In the genomic region with DNA sequence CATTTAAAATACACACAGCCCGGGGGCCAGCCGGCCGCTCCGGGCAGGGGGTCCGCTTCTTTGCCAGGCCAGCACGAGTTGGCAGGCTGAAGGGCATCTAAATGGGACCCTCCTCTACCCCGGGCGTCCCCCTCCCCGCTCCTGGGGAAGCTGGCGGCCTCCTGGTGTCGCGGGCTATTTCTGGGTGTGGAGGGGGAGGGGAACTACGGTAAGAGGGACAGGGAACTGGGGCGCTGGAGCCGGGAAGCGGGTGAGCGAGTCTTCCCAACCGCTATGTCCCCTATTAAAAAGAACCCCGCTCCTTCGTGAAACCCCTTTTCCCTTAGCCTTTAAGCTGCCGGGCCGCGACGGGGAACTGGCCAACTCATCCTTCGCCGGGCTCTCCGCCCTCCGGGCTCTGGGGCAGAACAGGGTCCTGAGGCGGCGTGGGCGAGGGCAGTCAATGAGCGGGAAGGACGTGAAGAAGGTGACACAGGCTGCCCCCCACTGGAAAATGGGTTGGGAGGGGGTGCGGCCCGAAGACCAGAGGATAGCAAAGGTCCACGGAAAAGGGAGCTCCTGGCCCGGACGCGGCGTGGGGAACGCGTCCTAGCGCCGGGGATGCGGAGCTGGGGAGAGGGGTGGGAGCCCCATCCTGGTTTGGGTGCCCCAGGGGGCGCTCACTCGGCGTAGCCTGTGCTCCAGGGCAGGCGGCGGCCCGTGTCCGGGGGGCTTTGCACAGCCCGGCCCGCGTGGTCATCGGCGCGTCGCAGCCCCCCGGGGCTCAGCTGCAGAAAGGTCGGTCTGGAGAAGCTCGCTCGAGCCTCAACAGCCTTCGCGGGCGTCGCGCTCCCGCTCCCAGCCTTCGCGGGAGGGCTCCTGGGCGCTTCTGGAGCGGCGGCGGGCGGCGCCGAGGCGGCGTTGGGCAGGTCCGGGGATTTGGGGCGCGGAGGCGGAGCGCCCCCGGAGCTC, we compare ENCODE assay signal across 8 cellular contexts. TPM values are rescaled to one million over a fixed set of nuclear protein-coding genes. Genes with fewer than 3 reads are reported as not detected.
A peak's percentile ranks its signal among the peaks of the same experiment; 100 is the strongest.
DNase-seq lines count a peak whose midpoint lies in the region; ATAC-seq, FAIRE-seq and TF ChIP-seq lines count a peak whose summit lies in the region.

No MANE protein-coding gene starts in this region.

- H3K4me3 ChIP-seq in retinal pigment epithelial cell (ENCODE audit: low read length) = peak overlapping the region; percentile 34

- ATAC-seq in HG03354 (IDR thresholded peaks at IDR 0.05; ENCODE audit: poor library complexity, severe bottlenecking, unreplicated experiment) (peak; percentile 29), HG03045 (IDR thresholded peaks at IDR 0.05; ENCODE audit: unreplicated experiment) (no peak)

- intact Hi-C loops in cardiac septum (cut with DNase I) = loop anchor here (1.0 to 5.0 kb wide), 4 partner anchors 14 to 324 kb away; a partner anchor contains a TSS

- no peak for FAIRE-seq in GM19239 (lab: Jason Lieb, UNC)

- TF ChIP-seq CTCF in retinal pigment epithelial cell (conservative IDR thresholded peaks at IDR 0.05; ENCODE audit: low read depth, low read length) = peak; percentile 16

- DNase-seq in DMS 273 (lab: John Stamatoyannopoulos, UW; ENCODE audit: unreplicated experiment) (peak; percentile 65), DMS 273 treated with DMSO at 0.1 percent for 48 hours (lab: John Stamatoyannopoulos, UW) (no peak), cardiac septum (ENCODE audit: low spot score) (peak; percentile 76), retinal pigment epithelial cell (ENCODE audit: low read depth) (no peak), GM19239 (ENCODE audit: insufficient read length, low spot score) (no peak)
- peak; percentile 38 for DNase-seq in activated CD8-positive, alpha-beta memory T cell treated with anti-CD3 and anti-CD28 coated beads, Interleukin-2, amount 50 U/mL, for 4 hours

RNA-seq across cellular contexts. Expression of a gene that starts 0.5 kb away (rescaled TPM):
- 10.7 TPM for total RNA-seq in cardiac septum

RNA-seq across cellular contexts. Expression of a gene that starts 7.7 kb away (rescaled TPM):
- total RNA-seq in cardiac septum = 270 TPM

RNA-seq across cellular contexts. Expression of a gene that starts 40.1 kb away (rescaled TPM):
- total RNA-seq in cardiac septum = 18.3 TPM

Comparison
In these comparisons a context has a peak if more than half of its experiments do, and no peak if none do; other contexts are left out.
1. DNase-seq: peak in DMS 273 (single experiment), activated CD8-positive, alpha-beta memory T cell treated with anti-CD3 and anti-CD28 coated beads, Interleukin-2, amount 50 U/mL, for 4 hours (single experiment) and cardiac septum (single experiment); none in DMS 273 treated with DMSO at 0.1 percent for 48 hours (single experiment), retinal pigment epithelial cell (single experiment) and GM19239 (single experiment).